Comparison of ENCODE assay signal across 22 cellular contexts in the genomic region with DNA sequence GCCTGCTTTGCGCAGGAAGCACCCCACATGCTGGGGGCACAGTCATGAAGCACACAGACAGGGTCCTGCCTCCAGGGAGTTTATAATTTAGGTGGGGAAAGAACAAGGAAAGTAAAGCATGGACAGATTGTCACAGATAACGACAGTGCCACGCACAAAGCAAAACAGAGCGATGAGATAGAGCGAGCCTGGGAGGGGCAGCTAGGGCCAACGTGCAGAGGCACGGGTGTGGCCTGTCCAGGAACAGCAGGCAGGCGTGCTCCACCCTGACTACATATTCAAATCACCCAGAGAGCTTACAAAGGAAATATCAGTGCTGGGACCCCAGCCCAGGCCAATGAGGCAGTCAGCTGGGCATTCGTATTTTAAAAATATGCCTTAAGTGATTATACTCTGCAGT. TPM values are rescaled to one million over a fixed set of nuclear protein-coding genes. Genes with fewer than 3 reads are reported as not detected.
"Had no signal": no experiment of that assay in that cellular context is flagged by ENCODE, and none has a peak within 500 bp of the region (broad histone marks: within the 10 kb centered on the region; RNA-seq: fewer than 3 reads in every experiment).

No MANE protein-coding gene starts in this region.

- H3K4me3 ChIP-seq: left lung, prostate gland, skin epidermis, suprapubic skin, upper lobe of left lung had no signal

- H3K27ac Mint-ChIP-seq: activated CD4-positive, alpha-beta T cell treated with anti-CD3 and anti-CD28 coated beads for 36 hours; activated T-cell treated with anti-CD3 and anti-CD28 coated beads, Interleukin-2, amount 50 U/mL, for 72 hours had no signal

- H3K27me3 Mint-ChIP-seq: activated CD4-positive, alpha-beta T cell treated with anti-CD3 and anti-CD28 coated beads for 36 hours; effector memory CD8-positive, alpha-beta T cell; memory B cell had no signal

- H3K27ac ChIP-seq: epithelial cell of prostate, left lung, prostate gland, skin epidermis, suprapubic skin, WERI-Rb-1 had no signal

- DNase-seq: activated CD4-positive, alpha-beta T cell treated with anti-CD3 and anti-CD28 coated beads for 36 hours; activated CD8-positive, alpha-beta memory T cell treated with anti-CD3 and anti-CD28 coated beads, Interleukin-2, amount 50 U/mL, for 4 hours; activated CD8-positive, alpha-beta T cell treated with anti-CD3 and anti-CD28 coated beads, Interleukin-2, amount 10 ng/mL, durations not matched to agents 7 days and 5 days; activated naive CD4-positive, alpha-beta T cell treated with Interleukin-2 at 50 U/mL for 16 hours; activated T-cell treated with anti-CD3 and anti-CD28 coated beads, Interleukin-2, amount 50 U/mL, for 72 hours; anterior cingulate cortex; cerebellar nuclear complex; dermis blood vessel endothelial cell; effector memory CD8-positive, alpha-beta T cell; islet precursor cell; left lung; SIG-M5; stimulated activated CD4-positive, alpha-beta T cell treated with anti-CD3 and anti-CD28 coated beads, Interleukin-4, amount 100 ng/mL, for 24 hours; stimulated activated naive CD8-positive, alpha-beta T cell treated with anti-CD3 and anti-CD28 coated beads, Interleukin-15, Interleukin-2, amounts not matched to agents 100 U/mL and 50 U/mL, for 24 hours; upper lobe of left lung; WERI-Rb-1 had no signal

- H3K9me3 Mint-ChIP-seq: activated T-cell treated with anti-CD3 and anti-CD28 coated beads, Interleukin-2, amount 50 U/mL, for 72 hours; effector memory CD8-positive, alpha-beta T cell; memory B cell had no signal

- H3K4me1 ChIP-seq: left lung, prostate gland had no signal

- H3K9me3 ChIP-seq: left lung, prostate gland, suprapubic skin, upper lobe of left lung had no signal

- ATAC-seq: activated CD4-positive, alpha-beta T cell treated with anti-CD3 and anti-CD28 coated beads for 36 hours; activated CD8-positive, alpha-beta T cell treated with anti-CD3 and anti-CD28 coated beads, Interleukin-2, amount 10 ng/mL, durations not matched to agents 7 days and 5 days; activated T-cell treated with anti-CD3 and anti-CD28 coated beads, Interleukin-2, amount 50 U/mL, for 72 hours; effector memory CD8-positive, alpha-beta T cell; left lung; stimulated activated naive CD8-positive, alpha-beta T cell treated with anti-CD3 and anti-CD28 coated beads, Interleukin-15, Interleukin-2, amounts not matched to agents 100 U/mL and 50 U/mL, for 24 hours had no signal

- H3K36me3 ChIP-seq: prostate gland, WERI-Rb-1 had no signal

- H3K4me3 Mint-ChIP-seq: activated CD4-positive, alpha-beta T cell treated with anti-CD3 and anti-CD28 coated beads for 36 hours; activated CD8-positive, alpha-beta T cell treated with anti-CD3 and anti-CD28 coated beads, Interleukin-2, amount 10 ng/mL, durations not matched to agents 7 days and 5 days; activated T-cell treated with anti-CD3 and anti-CD28 coated beads, Interleukin-2, amount 50 U/mL, for 72 hours; effector memory CD8-positive, alpha-beta T cell; memory B cell had no signal

- H3K27me3 ChIP-seq: left lung, suprapubic skin, upper lobe of left lung had no signal

RNA-seq across cellular contexts. Expression of gene LGALS9, which starts 16.8 kb away (rescaled TPM):
- polyA plus RNA-seq: neural cell had no signal
